Comparison of ENCODE assay signal across 1 cellular context in genomic region chr6:144155529-144155928, GRCh38.
TF ChIP-seq lines count a peak whose summit lies in the region.

No MANE protein-coding gene starts in this region.

TF ChIP-seq in GM12878, 131 proteins besides CTCF, POLR2A, EP300 and RAD21 (continued from another document):
- TF ChIP-seq ZNF592 (IDR thresholded peaks at IDR 0.05) = no peak
- TF ChIP-seq SMAD1 (IDR thresholded peaks at IDR 0.05; ENCODE audit: low read depth, partially characterized antibody) = no peak
- TF ChIP-seq ZZZ3 (IDR thresholded peaks at IDR 0.05; ENCODE audit: control insufficient read depth, insufficient read length, low read depth) = no peak
- TF ChIP-seq NBN (IDR thresholded peaks at IDR 0.05) = no peak
- no peak for TF ChIP-seq SMC3 (IDR thresholded peaks at IDR 0.05; ENCODE audit: borderline replicate concordance, low read length)
- no peak for TF ChIP-seq BCLAF1 (IDR thresholded peaks at IDR 0.05)
- TF ChIP-seq SKIL (IDR thresholded peaks at IDR 0.05; ENCODE audit: low read depth, poor library complexity, severe bottlenecking) = no peak
- no peak for TF ChIP-seq SMARCA5 (IDR thresholded peaks at IDR 0.05)
- peak; percentile 24; the same call in 1 of the 2 replicates for TF ChIP-seq MTA2 (IDR thresholded peaks at IDR 0.05; ENCODE audit: low read depth)
- peak; percentile 78 for TF ChIP-seq JUNB (IDR thresholded peaks at IDR 0.05)
- TF ChIP-seq, protein P1, sequence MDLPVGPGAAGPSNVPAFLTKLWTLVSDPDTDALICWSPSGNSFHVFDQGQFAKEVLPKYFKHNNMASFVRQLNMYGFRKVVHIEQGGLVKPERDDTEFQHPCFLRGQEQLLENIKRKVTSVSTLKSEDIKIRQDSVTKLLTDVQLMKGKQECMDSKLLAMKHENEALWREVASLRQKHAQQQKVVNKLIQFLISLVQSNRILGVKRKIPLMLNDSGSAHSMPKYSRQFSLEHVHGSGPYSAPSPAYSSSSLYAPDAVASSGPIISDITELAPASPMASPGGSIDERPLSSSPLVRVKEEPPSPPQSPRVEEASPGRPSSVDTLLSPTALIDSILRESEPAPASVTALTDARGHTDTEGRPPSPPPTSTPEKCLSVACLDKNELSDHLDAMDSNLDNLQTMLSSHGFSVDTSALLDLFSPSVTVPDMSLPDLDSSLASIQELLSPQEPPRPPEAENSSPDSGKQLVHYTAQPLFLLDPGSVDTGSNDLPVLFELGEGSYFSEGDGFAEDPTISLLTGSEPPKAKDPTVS (IDR thresholded peaks at IDR 0.05; ENCODE audit: low read depth, low read length) = no peak
- no peak for TF ChIP-seq MEF2A (IDR thresholded peaks at IDR 0.05; ENCODE audit: insufficient read depth, low read depth, low read length)
- TF ChIP-seq ATF7 (IDR thresholded peaks at IDR 0.05; ENCODE audit: low read depth) = 0 out of 2 replicates have a peak, but pooled peaks have one; percentile 46
- TF ChIP-seq RB1 (IDR thresholded peaks at IDR 0.05; ENCODE audit: borderline replicate concordance) = no peak
- no peak for TF ChIP-seq ATF2 (IDR thresholded peaks at IDR 0.05; ENCODE audit: low read length)
- TF ChIP-seq GATAD2B (conservative IDR thresholded peaks at IDR 0.05; ENCODE audit: low read depth) = no peak
- TF ChIP-seq E2F4 (IDR thresholded peaks at IDR 0.05; ENCODE audit: low read depth, low read length) = no peak
- TF ChIP-seq, protein P2, sequence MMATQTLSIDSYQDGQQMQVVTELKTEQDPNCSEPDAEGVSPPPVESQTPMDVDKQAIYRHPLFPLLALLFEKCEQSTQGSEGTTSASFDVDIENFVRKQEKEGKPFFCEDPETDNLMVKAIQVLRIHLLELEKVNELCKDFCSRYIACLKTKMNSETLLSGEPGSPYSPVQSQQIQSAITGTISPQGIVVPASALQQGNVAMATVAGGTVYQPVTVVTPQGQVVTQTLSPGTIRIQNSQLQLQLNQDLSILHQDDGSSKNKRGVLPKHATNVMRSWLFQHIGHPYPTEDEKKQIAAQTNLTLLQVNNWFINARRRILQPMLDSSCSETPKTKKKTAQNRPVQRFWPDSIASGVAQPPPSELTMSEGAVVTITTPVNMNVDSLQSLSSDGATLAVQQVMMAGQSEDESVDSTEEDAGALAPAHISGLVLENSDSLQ (IDR thresholded peaks at IDR 0.05) = peak; percentile 76
- 0 out of 2 replicates have a peak, but pooled peaks have one; percentile 50 for TF ChIP-seq NFIC (IDR thresholded peaks at IDR 0.05; ENCODE audit: low read depth, low read length)
- TF ChIP-seq RUNX3 (IDR thresholded peaks at IDR 0.05; ENCODE audit: low read length) = peak; percentile 61
- TF ChIP-seq POU2F2 (IDR thresholded peaks at IDR 0.05; ENCODE audit: borderline replicate concordance, low read depth, low read length) = no peak
- TF ChIP-seq LARP7 (IDR thresholded peaks at IDR 0.05) = no peak
- TF ChIP-seq FOXM1 (IDR thresholded peaks at IDR 0.05; ENCODE audit: low read depth, low read length) = no peak
TF ChIP-seq in GM12878: peak in this region for 9.
